11 cellular contexts compared by ENCODE assay signal in the genomic region with DNA sequence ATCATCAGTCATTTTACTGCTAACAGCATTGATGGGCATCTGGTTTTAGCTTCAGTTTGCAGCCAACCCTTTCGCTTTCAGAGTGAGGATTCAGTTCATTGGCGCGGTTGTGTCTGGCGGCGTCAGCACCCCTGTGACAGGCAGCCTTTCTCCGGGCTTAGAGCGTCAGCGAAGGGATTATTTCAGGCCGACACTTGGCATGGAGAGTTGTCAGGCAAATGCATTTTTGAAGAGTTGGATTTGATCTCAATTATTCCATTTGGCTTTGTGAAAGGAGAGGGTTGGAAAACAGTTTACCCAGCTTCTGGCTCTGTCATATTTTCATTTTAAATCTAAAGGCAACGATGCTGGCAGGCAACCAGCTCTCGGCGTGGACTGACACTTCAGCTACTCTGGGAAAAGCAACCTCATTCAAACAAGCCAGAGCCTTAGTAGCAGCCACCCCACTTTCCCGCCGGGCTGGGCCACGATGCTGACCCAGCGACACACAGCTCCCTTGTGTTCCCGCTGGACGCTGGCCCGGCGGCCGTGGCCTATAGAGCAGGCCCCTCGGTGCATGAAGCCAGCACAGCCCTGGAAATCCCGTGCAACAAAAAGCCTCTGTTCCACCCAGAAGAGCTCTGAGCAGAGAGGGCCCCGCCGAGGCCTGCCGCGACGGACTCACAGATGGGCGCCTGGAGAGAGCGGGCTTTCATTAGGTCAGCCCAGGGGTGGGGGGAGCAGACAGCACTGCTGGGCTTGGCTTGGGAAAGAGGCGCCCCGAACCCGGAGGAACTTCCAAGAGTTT. TPM values are rescaled to one million over a fixed set of nuclear protein-coding genes. Genes with fewer than 3 reads are reported as not detected.
DNase-seq lines count a peak whose midpoint lies in the region; ATAC-seq and TF ChIP-seq lines count a peak whose summit lies in the region.
"Had no signal": no experiment of that assay in that cellular context is flagged by ENCODE, and none has a peak within 500 bp of the region (broad histone marks: within the 10 kb centered on the region; RNA-seq: fewer than 3 reads in every experiment).

No MANE protein-coding gene starts in this region.

- H3K4me3 ChIP-seq in fibroblast of pulmonary artery (replicated peaks; ENCODE audit: low read depth, low read length) = no peak overlapping the region
- H3K4me3 ChIP-seq: thyroid gland had no signal

- intact Hi-C loops in activated CD4-positive, alpha-beta T cell treated with anti-CD3 and anti-CD28 coated beads for 36 hours (cut with DNase I, micrococcal nuclease) = no loop called here

- peak; percentile 61 for DNase-seq in DMS153 (lab: John Stamatoyannopoulos, UW)
- peak; percentile 49 for DNase-seq in NCI-H82 (lab: John Stamatoyannopoulos, UW)
- peak; percentile 39 for DNase-seq in fibroblast of pulmonary artery (ENCODE audit: low read depth)
- DNase-seq in occipital lobe (lab: John Stamatoyannopoulos, UW) = peak; percentile 85
- DNase-seq in mesothelial cell of epicardium (ENCODE audit: low spot score in 2 of 2, unreplicated experiment in 2 of 2) = no peak
- DNase-seq in GM10266 (ENCODE audit: extremely low spot score) = no peak
- DNase-seq in activated gamma-delta T cell (lab: John Stamatoyannopoulos, UW) = no peak
- no peak for DNase-seq in activated CD4-positive, alpha-beta T cell treated with anti-CD3 and anti-CD28 coated beads for 36 hours
- DNase-seq: small intestine had no signal

- no peak for ATAC-seq in activated CD4-positive, alpha-beta T cell treated with anti-CD3 and anti-CD28 coated beads for 36 hours

- H3K4me1 Mint-ChIP-seq in mesothelial cell of epicardium = no peaks in the 10 kb centered on the region
- no peaks in the 10 kb centered on the region for H3K4me1 Mint-ChIP-seq in activated CD4-positive, alpha-beta T cell treated with anti-CD3 and anti-CD28 coated beads for 36 hours

- peaks cover 20% of the 10 kb centered on the region for H3K27me3 Mint-ChIP-seq in mesothelial cell of epicardium (ENCODE audit: low read depth)
- no peaks in the 10 kb centered on the region for H3K27me3 Mint-ChIP-seq in activated CD4-positive, alpha-beta T cell treated with anti-CD3 and anti-CD28 coated beads for 36 hours

- no peaks in the 10 kb centered on the region for H3K9me3 Mint-ChIP-seq in mesothelial cell of epicardium
- H3K9me3 Mint-ChIP-seq in activated CD4-positive, alpha-beta T cell treated with anti-CD3 and anti-CD28 coated beads for 36 hours (ENCODE audit: low read depth) = no peaks in the 10 kb centered on the region
- H3K9me3 Mint-ChIP-seq: CD14-positive monocyte had no signal

- H3K36me3 Mint-ChIP-seq in mesothelial cell of epicardium = no peaks in the 10 kb centered on the region
- no peaks in the 10 kb centered on the region for H3K36me3 Mint-ChIP-seq in activated CD4-positive, alpha-beta T cell treated with anti-CD3 and anti-CD28 coated beads for 36 hours (ENCODE audit: low read depth)
- H3K36me3 Mint-ChIP-seq: CD14-positive monocyte had no signal

- H3K4me3 Mint-ChIP-seq in mesothelial cell of epicardium = no peak overlapping the region
- H3K4me3 Mint-ChIP-seq in activated CD4-positive, alpha-beta T cell treated with anti-CD3 and anti-CD28 coated beads for 36 hours = no peak overlapping the region
- H3K4me3 Mint-ChIP-seq: CD14-positive monocyte had no signal

- H3K27ac Mint-ChIP-seq in mesothelial cell of epicardium = no peak overlapping the region
- H3K27ac Mint-ChIP-seq in activated CD4-positive, alpha-beta T cell treated with anti-CD3 and anti-CD28 coated beads for 36 hours = no peak overlapping the region
- H3K27ac Mint-ChIP-seq: CD14-positive monocyte had no signal

- CTCF ChIA-PET in activated CD4-positive, alpha-beta T cell treated with anti-CD3 and anti-CD28 coated beads for 36 hours (lab: Charles Lee) = no interaction called here

- TF ChIP-seq CTCF in fibroblast of pulmonary artery (IDR thresholded peaks at IDR 0.05; ENCODE audit: low read length, missing control alignments) (no peak), mesothelial cell of epicardium (IDR thresholded peaks at IDR 0.05; ENCODE audit: unreplicated experiment) (no peak), GM10266 (IDR thresholded peaks at IDR 0.05; ENCODE audit: control insufficient read depth, insufficient read depth, low read depth, missing control alignments) (no peak)

- POLR2A ChIA-PET in activated CD4-positive, alpha-beta T cell treated with anti-CD3 and anti-CD28 coated beads for 36 hours (lab: Charles Lee) = no interaction called here

RNA-seq across cellular contexts. Expression of a gene that starts 28.9 kb away (rescaled TPM):
- 129 TPM for total RNA-seq in occipital lobe
- total RNA-seq in mesothelial cell of epicardium = 73.9 to 76.8 TPM (median 74.8 TPM) in 3 replicates
- total RNA-seq in activated CD4-positive, alpha-beta T cell treated with anti-CD3 and anti-CD28 coated beads for 36 hours = 10 to 100 TPM; 42.5 to 54.5 TPM

Comparison
In these comparisons a context has a peak if more than half of its experiments do, and no peak if none do; other contexts are left out.
1. DNase-seq: peak in DMS153 (single experiment), NCI-H82 (single experiment), fibroblast of pulmonary artery (single experiment) and occipital lobe (single experiment); none in mesothelial cell of epicardium (0 of 2), GM10266 (single experiment), activated gamma-delta T cell (single experiment) and activated CD4-positive, alpha-beta T cell treated with anti-CD3 and anti-CD28 coated beads for 36 hours (single experiment).